Comparison of ENCODE assay signal across 25 cellular contexts in the genomic region with DNA sequence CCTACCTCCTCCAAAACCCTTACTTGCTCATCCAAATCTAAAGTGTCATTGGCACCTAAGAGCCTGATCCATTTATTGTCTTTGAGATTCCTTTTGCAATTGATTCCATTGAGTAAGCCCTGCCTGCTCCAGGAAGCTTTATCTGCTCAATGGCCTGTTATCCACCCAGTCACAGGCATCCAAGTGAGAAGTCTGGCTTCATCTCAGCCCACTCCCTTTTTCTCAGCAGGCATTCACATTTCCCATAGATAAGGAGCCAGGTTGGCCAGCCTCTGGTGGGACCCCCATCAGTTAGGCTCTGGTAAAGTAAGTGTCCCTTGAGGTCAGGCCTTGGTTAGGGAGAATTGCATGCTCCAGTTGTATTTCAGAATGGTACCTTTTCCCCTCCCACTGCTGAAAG.
A peak's percentile ranks its signal among the peaks of the same experiment; 100 is the strongest.
DNase-seq lines count a peak whose midpoint lies in the region; ATAC-seq, FAIRE-seq and TF ChIP-seq lines count a peak whose summit lies in the region.
"Had no signal": no experiment of that assay in that cellular context is flagged by ENCODE, and none has a peak within 500 bp of the region (broad histone marks: within the 10 kb centered on the region; RNA-seq: fewer than 3 reads in every experiment).

No MANE protein-coding gene starts in this region.

- H3K9ac ChIP-seq in endodermal cell (ENCODE audit: extremely low read depth, low read length, poor library complexity, severe bottlenecking): no peak overlapping the region
- H3K9ac ChIP-seq: BLaER1 had no signal

- H3K4me3 ChIP-seq in heart left ventricle: no peak overlapping the region
- no peak overlapping the region for H3K4me3 ChIP-seq in endodermal cell (ENCODE audit: low read length)
- H3K4me3 ChIP-seq in right cardiac atrium (ENCODE audit: low read length): no peak overlapping the region
- H3K4me3 ChIP-seq: BLaER1, GM12878, HAP-1 had no signal

- no peak for TF ChIP-seq POLR2A in heart left ventricle (IDR thresholded peaks at IDR 0.05)
- TF ChIP-seq POLR2A in GM12892 (IDR thresholded peaks at IDR 0.05; ENCODE audit: low read depth, low read length): no peak

- H3K27ac ChIP-seq in heart left ventricle (no peak overlapping the region), endodermal cell (ENCODE audit: low read depth, low read length) (no peak overlapping the region), right cardiac atrium (ENCODE audit: low read length) (no peak overlapping the region)
- H3K27ac ChIP-seq: 22Rv1, BLaER1, C4-2B had no signal

- DNase-seq in Right ventricle myocardium inferior (ENCODE audit: missing footprints): no peak
- no peak for DNase-seq in heart left ventricle
- DNase-seq in endodermal cell: peak; percentile 66
- peak in 2 of 3 donors; percentile 13 to 65 for DNase-seq in right cardiac atrium
- no peak for DNase-seq in omental fat pad (ENCODE audit: low spot score)
- no peak for DNase-seq in activated CD4-positive, alpha-beta T cell treated with anti-CD3 and anti-CD28 coated beads, Interleukin-2, amount 50 U/mL, for 48 hours
- no peak for DNase-seq in SHP77 treated with DMSO at 0.1 percent for 48 hours (lab: John Stamatoyannopoulos, UW)
- no peak for DNase-seq in GM12892 (ENCODE audit: insufficient read length)
- DNase-seq: Caco-2; CD4-positive, CD25-positive, alpha-beta regulatory T cell; CD8-positive, alpha-beta T cell; DMS153; DND-41; GOT3; HFFc6 had no signal

- H3K4me3 Mint-ChIP-seq in endodermal cell: no peak overlapping the region
- H3K4me3 Mint-ChIP-seq: B cell; CD4-positive, CD25-positive, alpha-beta regulatory T cell; CD8-positive, alpha-beta T cell; HFFc6 had no signal

- ATAC-seq in Right ventricle myocardium inferior (peak; percentile 59), heart left ventricle (no peak), right cardiac atrium (peak; percentile 61 to 73), omental fat pad (ENCODE audit: low FRiP score) (peak; percentile 13)
- ATAC-seq: CD8-positive, alpha-beta T cell; GM12878 had no signal

- H3K27ac Mint-ChIP-seq in endodermal cell: no peak overlapping the region
- H3K27ac Mint-ChIP-seq: B cell; CD4-positive, CD25-positive, alpha-beta regulatory T cell; CD8-positive, alpha-beta T cell; HFFc6 had no signal

- intact Hi-C loops in Right ventricle myocardium inferior (cut with DNase I) (no loop called here), heart left ventricle (cut with DNase I) (no loop called here), right cardiac atrium (cut with DNase I) (no loop called here)

- H3K4me1 ChIP-seq in heart left ventricle (peaks cover 0 to 3% (median 0%) of the 10 kb centered on the region in 12 donors), endodermal cell (ENCODE audit: control insufficient read depth, insufficient read depth, low read length) (peaks cover 24% of the 10 kb centered on the region), right cardiac atrium (ENCODE audit: control insufficient read depth, insufficient read depth, low read length) (peaks cover 5% of the 10 kb centered on the region)
- H3K4me1 ChIP-seq: Caco-2, HAP-1 had no signal

- H3K36me3 Mint-ChIP-seq in endodermal cell (ENCODE audit: low read depth): no peaks in the 10 kb centered on the region
- H3K36me3 Mint-ChIP-seq: CD4-positive, CD25-positive, alpha-beta regulatory T cell; CD8-positive, alpha-beta T cell had no signal

- no peak for FAIRE-seq in GM12892 (lab: Jason Lieb, UNC)
- FAIRE-seq: A204.1, G401.6, GM12878, GM18507, H54 had no signal

- peaks cover 10% of the 10 kb centered on the region for H3K27me3 Mint-ChIP-seq in endodermal cell (ENCODE audit: insufficient read depth)
- H3K27me3 Mint-ChIP-seq: B cell; CD4-positive, CD25-positive, alpha-beta regulatory T cell had no signal

- no peaks in the 10 kb centered on the region for H3K9me3 Mint-ChIP-seq in endodermal cell
- H3K9me3 Mint-ChIP-seq: CD8-positive, alpha-beta T cell had no signal

- H3K9me3 ChIP-seq in heart left ventricle (no peaks in the 10 kb centered on the region), endodermal cell (ENCODE audit: control insufficient read depth, low read length) (no peaks in the 10 kb centered on the region), right cardiac atrium (ENCODE audit: control insufficient read depth, low read length) (no peaks in the 10 kb centered on the region)
- H3K9me3 ChIP-seq: BLaER1, Caco-2, HAP-1 had no signal

- H3K27me3 ChIP-seq in heart left ventricle: no peaks in the 10 kb centered on the region
- no peaks in the 10 kb centered on the region for H3K27me3 ChIP-seq in endodermal cell (ENCODE audit: control insufficient read depth, insufficient read depth, low read length, poor library complexity, severe bottlenecking)
- H3K27me3 ChIP-seq in right cardiac atrium (ENCODE audit: control insufficient read depth, insufficient read depth): no peaks in the 10 kb centered on the region
- H3K27me3 ChIP-seq: BLaER1 had no signal

- no peaks in the 10 kb centered on the region for H3K36me3 ChIP-seq in heart left ventricle
- H3K36me3 ChIP-seq in endodermal cell (ENCODE audit: control insufficient read depth, insufficient read depth, low read length): no peaks in the 10 kb centered on the region
- H3K36me3 ChIP-seq: BLaER1, HAP-1 had no signal

- H3K4me1 Mint-ChIP-seq in endodermal cell: peaks cover 38% of the 10 kb centered on the region
- H3K4me1 Mint-ChIP-seq: B cell; CD4-positive, CD25-positive, alpha-beta regulatory T cell had no signal

- TF ChIP-seq CTCF in heart left ventricle (IDR thresholded peaks at IDR 0.05) (no peak), endodermal cell (conservative IDR thresholded peaks at IDR 0.05) (no peak), omental fat pad (IDR thresholded peaks at IDR 0.05) (no peak)

Comparison
In these comparisons a context has a peak if more than half of its experiments do, and no peak if none do; other contexts are left out.
1. ATAC-seq: peak in Right ventricle myocardium inferior (single experiment), right cardiac atrium (2 of 2) and omental fat pad (single experiment); none in heart left ventricle (0 of 4).
2. DNase-seq: peak in endodermal cell (single experiment) and right cardiac atrium (2 of 3); none in Right ventricle myocardium inferior (single experiment), heart left ventricle (0 of 5), omental fat pad (single experiment), activated CD4-positive, alpha-beta T cell treated with anti-CD3 and anti-CD28 coated beads, Interleukin-2, amount 50 U/mL, for 48 hours (0 of 2), SHP77 treated with DMSO at 0.1 percent for 48 hours (single experiment) and GM12892 (single experiment).